In genomic region chr15:51312132-51312531, GRCh38 we compare ENCODE assay signal across 22 cellular contexts. TPM values are rescaled to one million over a fixed set of nuclear protein-coding genes. Genes with fewer than 3 reads are reported as not detected.
DNase-seq lines count a peak whose midpoint lies in the region; ATAC-seq and TF ChIP-seq lines count a peak whose summit lies in the region.
"Had no signal": no experiment of that assay in that cellular context is flagged by ENCODE, and none has a peak within 500 bp of the region (broad histone marks: within the 10 kb centered on the region; RNA-seq: fewer than 3 reads in every experiment).

No MANE protein-coding gene starts in this region.

- no peak overlapping the region for H4K91ac ChIP-seq in IMR-90 (ENCODE audit: insufficient read depth, low read depth, low read length)

- TF ChIP-seq POLR2A in IMR-90 (IDR thresholded peaks at IDR 0.05; ENCODE audit: low read depth, low read length), result no peak

- no peak overlapping the region for H3K4ac ChIP-seq in IMR-90 (ENCODE audit: low read depth, low read length)

- TF ChIP-seq RAD21 in IMR-90 (IDR thresholded peaks at IDR 0.05; ENCODE audit: low read length), result no peak

- H2BK5ac ChIP-seq in IMR-90 (ENCODE audit: low read depth, low read length, poor library complexity, severe bottlenecking), result no peak overlapping the region

- no peak overlapping the region for H3K14ac ChIP-seq in IMR-90 (replicated peaks; ENCODE audit: low read depth, low read length)

- intact Hi-C loops in IMR-90 (cut with micrococcal nuclease) (no loop called here), mucosa of descending colon (cut with DNase I, micrococcal nuclease) (no loop called here)

- peak in 2 of 3 experiments; percentile 5 for DNase-seq in NCI-H1417 (lab: John Stamatoyannopoulos, UW)
- no peak for DNase-seq in NCI-H1417 treated with DMSO at 0.1 percent for 48 hours (lab: John Stamatoyannopoulos, UW)
- DNase-seq in IMR-90, result peak; percentile 71
- DNase-seq in choroid plexus epithelial cell (ENCODE audit: low read depth), result peak; percentile 66
- DNase-seq in mucosa of descending colon, result no peak
- no peak for DNase-seq in NCI-H187 treated with DMSO at 0.1 percent for 48 hours (lab: John Stamatoyannopoulos, UW)
- DNase-seq in NOMO-1 treated with DMSO at 0.1 percent for 48 hours (lab: John Stamatoyannopoulos, UW; ENCODE audit: unreplicated experiment), result no peak
- DNase-seq: activated CD4-positive, alpha-beta T cell treated with anti-CD3 and anti-CD28 coated beads, Interleukin-2, amount 50 U/mL, for 1 hour; CD8-positive, alpha-beta memory T cell; dorsolateral prefrontal cortex; left cardiac atrium; NCI-H1105; NCI-H345 had no signal

- H3K9ac ChIP-seq in IMR-90 (ENCODE audit: low read depth, low read length), result peak overlapping the region; percentile 29; the same call in 1 of the 2 replicates

- no peak overlapping the region for H4K8ac ChIP-seq in IMR-90 (ENCODE audit: low read depth in 2 of 2, low read length in 2 of 2)

- H2BK15ac ChIP-seq in IMR-90 (ENCODE audit: low read depth, low read length), result no peak overlapping the region

- TF ChIP-seq CTCF in IMR-90 (conservative IDR thresholded peaks at IDR 0.05; ENCODE audit: low read depth, low read length) (no peak), choroid plexus epithelial cell (conservative IDR thresholded peaks at IDR 0.05; ENCODE audit: low read depth, low read length) (no peak), mucosa of descending colon (IDR thresholded peaks at IDR 0.05) (no peak)

- 0% methylated on average over 1 of the region's 3 CpGs; no CpG with 5 or more reads in 1 of the 2 experiments for WGBS in IMR-90 (ENCODE audit: extremely low coverage in 2 of 2, insufficient read length in 1 of 2), 2 experiments

- H2AK9ac ChIP-seq in IMR-90 (replicated peaks; ENCODE audit: low read depth, low read length, poor library complexity), result no peak overlapping the region

- H2BK120ac ChIP-seq in IMR-90 (ENCODE audit: low read depth, low read length), result peak overlapping the region; percentile 27; the same call in 1 of the 2 replicates

- H2AK5ac ChIP-seq in IMR-90 (ENCODE audit: low read depth, low read length), result no peak overlapping the region

- H4K20me1 ChIP-seq in IMR-90 (ENCODE audit: insufficient read depth, low read length), result no peaks in the 10 kb centered on the region

- BruUV-seq in IMR-90 (replicated peaks; lab: Mats Ljungman, UMichigan), result no TSS peak

- H3K9me1 ChIP-seq in IMR-90 (ENCODE audit: insufficient read depth, low read length), result no peaks in the 10 kb centered on the region

- H3K9me3 ChIP-seq in IMR-90 (ENCODE audit: control insufficient read depth, insufficient read depth, low read length) (no peaks in the 10 kb centered on the region), mucosa of descending colon (no peaks in the 10 kb centered on the region)
- H3K9me3 ChIP-seq: tibial nerve had no signal

- peaks cover 8% of the 10 kb centered on the region for H3K27me3 ChIP-seq in IMR-90 (ENCODE audit: control insufficient read depth, insufficient read depth, low read length)
- H3K27me3 ChIP-seq: dorsolateral prefrontal cortex, tibial nerve had no signal

- in situ Hi-C loops in IMR-90 (cut with MboI; ENCODE audit: low sequenced_read_pairs), result no loop called here

- H3K79me1 ChIP-seq in IMR-90 (ENCODE audit: low read depth in 1 of 2, low read length in 2 of 2), result no peaks in the 10 kb centered on the region

- POLR2A ChIA-PET in IMR-90 (lab: Charles Lee; ENCODE audit: unreplicated experiment), result no interaction called here

- peak overlapping the region; percentile 81; the same call in 1 of the 2 replicates for H3K27ac ChIP-seq in IMR-90 (ENCODE audit: insufficient read depth, low read length)
- H3K27ac ChIP-seq: SK-N-MC had no signal

- peak overlapping the region; percentile 28; the same call in 1 of the 2 replicates for H3K18ac ChIP-seq in IMR-90 (ENCODE audit: low read depth, low read length)

- no peak overlapping the region for H2AFZ ChIP-seq in IMR-90 (replicated peaks; ENCODE audit: low read length, poor library complexity)

- H3K4me1 ChIP-seq in IMR-90 (ENCODE audit: control insufficient read depth, insufficient read depth, low read length) (peaks cover 16% of the 10 kb centered on the region; the same call in 1 of the 2 replicates), mucosa of descending colon (ENCODE audit: low read depth) (no peaks in the 10 kb centered on the region)

- H3K56ac ChIP-seq in IMR-90 (ENCODE audit: extremely low read depth, insufficient read depth, low read length), result no peak overlapping the region

- H2BK20ac ChIP-seq in IMR-90 (ENCODE audit: low read depth, low read length), result no peak overlapping the region

- no peak overlapping the region for H3K23ac ChIP-seq in IMR-90 (ENCODE audit: low read depth, low read length)

- H3K36me3 ChIP-seq in IMR-90 (ENCODE audit: control insufficient read depth, insufficient read depth, low read length), result no peaks in the 10 kb centered on the region
- H3K36me3 ChIP-seq in mucosa of descending colon (ENCODE audit: low read depth), result no peaks in the 10 kb centered on the region
- H3K36me3 ChIP-seq: tibial nerve had no signal

- H3K4me2 ChIP-seq in IMR-90 (ENCODE audit: low read depth, low read length), result peak overlapping the region; percentile 12; the same call in 1 of the 2 replicates

- H4K5ac ChIP-seq in IMR-90 (ENCODE audit: low read depth, low read length), result peak overlapping the region; percentile 11; the same call in 1 of the 2 replicates

- CTCF ChIA-PET in IMR-90 (lab: Yijun Ruan, JAX), result interaction anchor here (0.7 to 1.5 kb wide), 2 partner anchors 11 to 524 kb away, joined by 3 to 4 read pairs; no protein-coding TSS in a partner anchor

- H3K4me3 ChIP-seq in IMR-90 (ENCODE audit: insufficient read depth, low read depth, low read length), result no peak overlapping the region
- H3K4me3 ChIP-seq in choroid plexus epithelial cell (ENCODE audit: low read depth, low read length), result no peak overlapping the region
- H3K4me3 ChIP-seq in mucosa of descending colon, result no peak overlapping the region
- H3K4me3 ChIP-seq: dorsolateral prefrontal cortex, SK-N-MC, skin epidermis, tibial nerve had no signal

- peak; percentile 91 for ATAC-seq in IMR-90 (ENCODE audit: low read depth)
- ATAC-seq in mucosa of descending colon, result peak; percentile 33
- no peak for ATAC-seq in GM21737 (IDR thresholded peaks at IDR 0.05; ENCODE audit: unreplicated experiment)
- ATAC-seq: activated naive CD4-positive, alpha-beta T cell treated with anti-CD3 and anti-CD28 coated beads, Interleukin-2, amount 50 U/mL, for 72 hours; esophagus mucosa; left cardiac atrium had no signal

- dilution Hi-C loops in IMR-90 (cut with HindIII; ENCODE audit: low sequenced_read_pairs, unreplicated experiment), result no loop called here

TF ChIP-seq in IMR-90, 13 proteins besides CTCF, POLR2A, EP300 and RAD21:
- TF ChIP-seq MXI1 (IDR thresholded peaks at IDR 0.05; ENCODE audit: borderline replicate concordance, low read depth, low read length), result no peak
- no peak for TF ChIP-seq BHLHE40 (IDR thresholded peaks at IDR 0.05; ENCODE audit: low read depth, low read length)
- TF ChIP-seq FOS (IDR thresholded peaks at IDR 0.05; ENCODE audit: low read depth, low read length), result no peak
- no peak for TF ChIP-seq SMC3 (IDR thresholded peaks at IDR 0.05; ENCODE audit: low read depth, low read length)
- no peak for TF ChIP-seq CEBPB (IDR thresholded peaks at IDR 0.05; ENCODE audit: low read depth, low read length)
- no peak for TF ChIP-seq NFE2L2 (IDR thresholded peaks at IDR 0.05; ENCODE audit: low read depth, low read length)
- TF ChIP-seq MAZ (IDR thresholded peaks at IDR 0.05; ENCODE audit: borderline replicate concordance, low read depth, low read length), result no peak
- no peak for TF ChIP-seq RCOR1 (IDR thresholded peaks at IDR 0.05; ENCODE audit: insufficient replicate concordance, low read length)

RNA-seq across cellular contexts. Expression of gene CYP19A1, which starts 26.3 kb away (rescaled TPM):
- total RNA-seq in IMR-90 (2012; rRNA removed), result not detected in 2 replicates
- polyA plus RNA-seq in IMR-90 (2012; rRNA removed), result not detected in 2 replicates
- not detected in 2 replicates for polyA plus RNA-seq in IMR-90 (2012; cell fraction: cytosol; rRNA removed)
- polyA plus RNA-seq in IMR-90 (2012; cell fraction: nucleus; rRNA removed; ENCODE audit: low replicate concordance), result 0.10 TPM in 1 of 2 replicates, not detected in the other
- under 1 TPM; 0.06 to 0.63 (median 0.23) TPM for total RNA-seq in mucosa of descending colon
- total RNA-seq: A172; CD8-positive, alpha-beta memory T cell; esophagus mucosa; osteocyte had no signal
- polyA plus RNA-seq: CD8-positive, alpha-beta memory T cell had no signal

RNA-seq across cellular contexts. Expression of gene GLDN, which starts 29.3 kb away (rescaled TPM):
- total RNA-seq in IMR-90 (2012; rRNA removed), result under 0.01 TPM in 1 of 2 replicates, not detected in the other
- not detected in 2 replicates for polyA plus RNA-seq in IMR-90 (2012; rRNA removed)
- 0.02 and 0.14 TPM in 2 replicates for polyA plus RNA-seq in IMR-90 (2012; cell fraction: cytosol; rRNA removed)
- 0.02 TPM in 1 of 2 replicates, not detected in the other for polyA plus RNA-seq in IMR-90 (2012; cell fraction: nucleus; rRNA removed; ENCODE audit: low replicate concordance)
- 10 to 100 TPM in 1 of 3 donors, 1 to 10 TPM in 2; 3.5 to 10.0 (median 5.3) TPM for total RNA-seq in mucosa of descending colon
- total RNA-seq: activated naive CD4-positive, alpha-beta T cell treated with anti-CD3 and anti-CD28 coated beads, Interleukin-2, amount 50 U/mL, for 72 hours; CD8-positive, alpha-beta memory T cell; OCI-LY7; osteocyte had no signal
- polyA plus RNA-seq: CD8-positive, alpha-beta memory T cell had no signal

Comparison
In these comparisons a context has a peak if more than half of its experiments do, and no peak if none do; other contexts are left out.
1. DNase-seq: peak in NCI-H1417 (2 of 3), IMR-90 (single experiment) and choroid plexus epithelial cell (single experiment); none in NCI-H1417 treated with DMSO at 0.1 percent for 48 hours (single experiment), mucosa of descending colon (0 of 3), NCI-H187 treated with DMSO at 0.1 percent for 48 hours (single experiment) and NOMO-1 treated with DMSO at 0.1 percent for 48 hours (single experiment).